ENCODE assay signal across 9 cellular contexts in genomic region chr19:1767464-1767933, GRCh38. TPM values are rescaled to one million over a fixed set of nuclear protein-coding genes. Genes with fewer than 3 reads are reported as not detected.
A peak's percentile ranks its signal among the peaks of the same experiment; 100 is the strongest.
DNase-seq lines count a peak whose midpoint lies in the region; ATAC-seq and TF ChIP-seq lines count a peak whose summit lies in the region.
"Had no signal": no experiment of that assay in that cellular context is flagged by ENCODE, and none has a peak within 500 bp of the region (broad histone marks: within the 10 kb centered on the region; RNA-seq: fewer than 3 reads in every experiment).

No MANE protein-coding gene starts in this region.

- H3K36me3 ChIP-seq in Peyer's patch = no peaks in the 10 kb centered on the region

- H3K27me3 ChIP-seq in Peyer's patch = peaks cover 0 to 49% of the 10 kb centered on the region in 2 donors

- intact Hi-C loops in left cardiac atrium (cut with DNase I) = loop anchor here (5.0 to 10.0 kb wide), 2 partner anchors 220 to 223 kb away; no protein-coding TSS in a partner anchor

- no peak overlapping the region for H3K27ac ChIP-seq in Peyer's patch

- no peak overlapping the region for H3K4me3 ChIP-seq in Peyer's patch

- peaks cover 0 to 10% (median 4%) of the 10 kb centered on the region in 4 donors for H3K9me3 ChIP-seq in Peyer's patch

- TF ChIP-seq CTCF in GM12872 (IDR thresholded peaks at IDR 0.05; ENCODE audit: insufficient read depth, low read depth, low read length) (peak; percentile 94), Peyer's patch (IDR thresholded peaks at IDR 0.05) (peak; percentile 78 to 92 (median 86))

- H3K4me1 ChIP-seq in Peyer's patch = peaks cover 0 to 5% (median 0%) of the 10 kb centered on the region in 4 donors

- TF ChIP-seq POLR2A in Peyer's patch (IDR thresholded peaks at IDR 0.05) = no peak

- ATAC-seq in left cardiac atrium (peak; percentile 69 to 73), HG02852 (IDR thresholded peaks at IDR 0.05; ENCODE audit: unreplicated experiment) (no peak)

- DNase-seq in Peyer's patch (peak; percentile 38 to 71 (median 62)), left cardiac atrium (no peak), NCI-H1930 (lab: John Stamatoyannopoulos, UW) (no peak), ureter (ENCODE audit: low spot score) (no peak)
- peak; percentile 43 for DNase-seq in activated gamma-delta T cell treated with anti-CD3 and anti-CD28 coated beads, Interleukin-2, amount 50 U/mL, for 16 hours (ENCODE audit: low read depth)
- peak; percentile 44 for DNase-seq in stimulated activated CD4-positive, alpha-beta T cell treated with anti-CD3 and anti-CD28 coated beads, Interleukin-1b, Interleukin-23, amount 100 ng/mL, for 48 hours

RNA-seq across cellular contexts. Expression of gene ONECUT3, which starts 14.2 kb away (rescaled TPM):
- under 1 TPM in 2 of 4 donors, not detected in 2; 0.27 to 0.28 TPM for total RNA-seq in Peyer's patch
- total RNA-seq in left cardiac atrium = not detected
- total RNA-seq in ureter = not detected
- total RNA-seq: T-helper 2 cell treated with Interferon-gamma antibody and Interleukin-4, amounts not matched to agents 100 ng/mL and 5 ng/mL, for 36 hours had no signal

RNA-seq across cellular contexts. Expression of gene ATP8B3, which starts 44.6 kb away (rescaled TPM):
- total RNA-seq in Peyer's patch = 1 to 10 TPM in 1 of 4 donors, under 1 TPM in 2, not detected in 1; 0.35 to 4.5 (median 0.94) TPM
- total RNA-seq in left cardiac atrium = 1 to 10 TPM in 1 of 2 donors, under 1 TPM in 1; 0.52 to 1.6 TPM
- total RNA-seq in ureter = 1.3 TPM

Comparison
In these comparisons a context has a peak if more than half of its experiments do, and no peak if none do; other contexts are left out.
1. DNase-seq: peak in Peyer's patch (3 of 3), activated gamma-delta T cell treated with anti-CD3 and anti-CD28 coated beads, Interleukin-2, amount 50 U/mL, for 16 hours (single experiment) and stimulated activated CD4-positive, alpha-beta T cell treated with anti-CD3 and anti-CD28 coated beads, Interleukin-1b, Interleukin-23, amount 100 ng/mL, for 48 hours (single experiment); none in left cardiac atrium (single experiment), NCI-H1930 (0 of 2) and ureter (single experiment).